Comparison of ENCODE assay signal across 17 cellular contexts in genomic region chr7:21902240-21902639, GRCh38. TPM values are rescaled to one million over a fixed set of nuclear protein-coding genes. Genes with fewer than 3 reads are reported as not detected.
DNase-seq lines count a peak whose midpoint lies in the region; ATAC-seq and TF ChIP-seq lines count a peak whose summit lies in the region.
"Had no signal": no experiment of that assay in that cellular context is flagged by ENCODE, and none has a peak within 500 bp of the region (broad histone marks: within the 10 kb centered on the region; RNA-seq: fewer than 3 reads in every experiment).

No MANE protein-coding gene starts in this region.

- peak; percentile 23 for DNase-seq in GM23248
- DNase-seq in RWPE2 (ENCODE audit: low spot score), result no peak
- DNase-seq in fibroblast of pulmonary artery (ENCODE audit: low read depth), result peak; percentile 34
- peak; percentile 19 for DNase-seq in retinal pigment epithelial cell (ENCODE audit: low read depth)
- DNase-seq: activated CD4-positive, alpha-beta T cell treated with anti-CD3 and anti-CD28 coated beads for 36 hours; activated CD8-positive, alpha-beta memory T cell treated with anti-CD3 and anti-CD28 coated beads, Interleukin-2, amount 50 U/mL, for 4 hours; activated naive CD4-positive, alpha-beta T cell; dorsolateral prefrontal cortex; H7; mesendoderm; NCI-H1105; NCI-H2171 treated with DMSO at 0.1 percent for 48 hours; stimulated activated CD8-positive, alpha-beta memory T cell treated with anti-CD3 and anti-CD28 coated beads, Interleukin-4, amount 100 ng/mL, for 48 hours had no signal

- H3K79me2 ChIP-seq in GM23248 (ENCODE audit: insufficient read depth), result no peaks in the 10 kb centered on the region

- H3K27ac ChIP-seq in GM23248, result no peak overlapping the region
- H3K27ac ChIP-seq in RWPE2 (ENCODE audit: poor library complexity, severe bottlenecking), result no peak overlapping the region
- H3K27ac ChIP-seq: dorsolateral prefrontal cortex had no signal

- H3K4me1 ChIP-seq in GM23248 (ENCODE audit: insufficient read depth) (no peaks in the 10 kb centered on the region), RWPE2 (ENCODE audit: insufficient read depth, poor library complexity, severe bottlenecking) (no peaks in the 10 kb centered on the region)

- H3K4me2 ChIP-seq in GM23248 (ENCODE audit: unreplicated experiment), result no peak overlapping the region

- no peaks in the 10 kb centered on the region for H3K9me2 ChIP-seq in GM23248 (ENCODE audit: insufficient read depth)

- no peak overlapping the region for H3K9ac ChIP-seq in GM23248

- no peaks in the 10 kb centered on the region for H3F3A ChIP-seq in GM23248 (ENCODE audit: insufficient read depth)

- ATAC-seq in RWPE2 (ENCODE audit: low read depth), result peak; percentile 65
- ATAC-seq in GM21723 (IDR thresholded peaks at IDR 0.05; ENCODE audit: unreplicated experiment), result no peak
- ATAC-seq in GM19397 (IDR thresholded peaks at IDR 0.05; ENCODE audit: unreplicated experiment), result no peak
- ATAC-seq in GM18873 (IDR thresholded peaks at IDR 0.05; ENCODE audit: low FRiP score, unreplicated experiment), result no peak
- ATAC-seq: activated CD4-positive, alpha-beta T cell treated with anti-CD3 and anti-CD28 coated beads for 36 hours; sciatic nerve had no signal

- H3K4me3 ChIP-seq in GM23248 (no peak overlapping the region), RWPE2 (ENCODE audit: severe bottlenecking) (no peak overlapping the region), fibroblast of pulmonary artery (replicated peaks; ENCODE audit: low read depth, low read length) (no peak overlapping the region), retinal pigment epithelial cell (ENCODE audit: low read length) (no peak overlapping the region)
- H3K4me3 ChIP-seq: dorsolateral prefrontal cortex had no signal

- no peaks in the 10 kb centered on the region for H4K20me1 ChIP-seq in GM23248 (ENCODE audit: insufficient read depth)

- in situ Hi-C loops in GM23248 (cut with MboI), result no loop called here

- no peak for TF ChIP-seq CTCF in RWPE2 (IDR thresholded peaks at IDR 0.05; ENCODE audit: poor library complexity, severe bottlenecking)
- TF ChIP-seq CTCF in fibroblast of pulmonary artery (IDR thresholded peaks at IDR 0.05; ENCODE audit: low read length, missing control alignments), result no peak
- no peak for TF ChIP-seq CTCF in retinal pigment epithelial cell (conservative IDR thresholded peaks at IDR 0.05; ENCODE audit: low read depth, low read length)

- H2AFZ ChIP-seq in GM23248, result no peak overlapping the region

- H3K27me3 ChIP-seq in GM23248 (replicated peaks; ENCODE audit: insufficient read depth), result no peaks in the 10 kb centered on the region
- H3K27me3 ChIP-seq in RWPE2 (ENCODE audit: insufficient read depth, poor library complexity, severe bottlenecking), result no peaks in the 10 kb centered on the region

- peaks cover 35% of the 10 kb centered on the region for H3K36me3 ChIP-seq in GM23248 (ENCODE audit: low read depth)
- peaks cover 84% of the 10 kb centered on the region for H3K36me3 ChIP-seq in RWPE2 (ENCODE audit: low read depth)

- no peaks in the 10 kb centered on the region for H3K9me3 ChIP-seq in GM23248 (ENCODE audit: low read depth)
- no peaks in the 10 kb centered on the region for H3K9me3 ChIP-seq in RWPE2 (ENCODE audit: severe bottlenecking)

- 79 to 85% methylated on average over 5 of the region's 5 CpGs for WGBS in GM23248 (ENCODE audit: low coverage in 1 of 2, low lambda C conversion rate in 2 of 2, missing lambda C conversion rate in 2 of 2), 2 experiments

RNA-seq across cellular contexts. Expression of gene CDCA7L, which starts 43.5 kb away (rescaled TPM):
- total RNA-seq in GM23248 (2014; rRNA removed; shearing (Covaris generic)), result 44.1 and 45.9 TPM in 2 replicates
- polyA plus RNA-seq in GM23248 (2016; fragmentation: Nextera tagmentation; extraction: Ambion mirVana), result 44.0 and 44.1 TPM in 2 replicates
